In the genomic region with DNA sequence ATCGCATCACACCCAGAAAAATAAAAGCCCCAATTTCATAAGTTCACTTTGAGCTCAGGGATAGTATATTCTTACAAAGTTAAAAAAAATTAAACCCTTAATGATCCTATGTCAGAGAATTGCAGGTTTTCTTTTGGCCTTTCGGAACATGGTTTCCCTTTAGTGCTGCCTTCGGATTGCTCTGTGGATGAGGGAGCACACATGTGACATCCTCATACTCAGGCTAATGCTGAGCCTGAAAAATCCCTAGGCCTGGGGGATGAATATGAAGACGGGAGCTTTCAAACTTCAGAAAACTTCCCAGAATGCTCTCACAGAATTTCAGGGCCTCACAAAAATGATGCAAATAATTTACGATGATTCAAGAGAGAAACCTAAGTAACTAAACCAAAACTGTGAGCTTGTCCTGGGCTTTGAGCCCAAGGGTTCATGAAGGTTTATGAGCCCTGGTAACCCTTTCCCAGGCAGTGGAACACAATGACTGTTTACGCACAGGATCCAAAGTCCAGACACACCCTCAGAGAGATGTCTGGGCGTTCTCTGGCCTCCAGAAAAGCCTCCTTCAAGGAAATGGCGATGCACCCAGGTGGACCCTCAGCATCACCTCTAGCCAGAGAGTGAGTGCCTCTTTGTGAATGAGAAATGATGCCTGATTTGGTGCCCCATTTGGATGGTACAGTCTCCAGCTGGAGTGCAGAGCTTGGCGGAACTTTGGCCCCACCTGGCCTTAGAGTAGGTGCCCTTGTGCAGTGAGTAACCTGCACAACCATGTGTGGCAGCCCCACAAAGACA, we compare ENCODE assay signal across 19 cellular contexts.
DNase-seq lines count a peak whose midpoint lies in the region; ATAC-seq and TF ChIP-seq lines count a peak whose summit lies in the region.
"Had no signal": no experiment of that assay in that cellular context is flagged by ENCODE, and none has a peak within 500 bp of the region (broad histone marks: within the 10 kb centered on the region; RNA-seq: fewer than 3 reads in every experiment).

No MANE protein-coding gene starts in this region.

- peak; percentile 85 to 93 (median 90) for ATAC-seq in right lobe of liver
- ATAC-seq: activated CD4-positive, alpha-beta T cell treated with anti-CD3 and anti-CD28 coated beads for 36 hours; lower lobe of right lung; upper lobe of right lung had no signal

- 53% methylated on average over 7 of the region's 9 CpGs for WGBS in right lobe of liver (ENCODE audit: insufficient coverage, low coverage, low lambda C conversion rate, missing lambda C conversion rate)
- 55 to 62% (median 57%) methylated on average over 9 of the region's 9 CpGs for WGBS in stomach, 5 donors

- intact Hi-C loops in Calu3 (cut with micrococcal nuclease; ENCODE audit: unreplicated experiment) = no loop called here
- intact Hi-C loops in right lobe of liver (cut with DNase I) = no loop called here
- intact Hi-C loops in stomach (cut with DNase I; ENCODE audit: low total_unique reads) = no loop called here

- H3K4me3 ChIP-seq in right lobe of liver (no peak overlapping the region), stomach (no peak overlapping the region), coronary artery (no peak overlapping the region)
- H3K4me3 ChIP-seq: cardiac muscle cell, heart right ventricle, lower lobe of right lung, upper lobe of right lung had no signal

- TF ChIP-seq EP300 in stomach (IDR thresholded peaks at IDR 0.05) = no peak

- H3K4me1 ChIP-seq in right lobe of liver = peaks cover 0 to 71% (median 29%) of the 10 kb centered on the region in 4 donors
- peaks cover 0 to 15% (median 3%) of the 10 kb centered on the region in 4 donors for H3K4me1 ChIP-seq in stomach
- H3K4me1 ChIP-seq: lower lobe of right lung, upper lobe of right lung had no signal

- CTCF ChIA-PET in Calu3 (lab: Charles Lee) = no interaction called here

- H3K27me3 Mint-ChIP-seq in Calu3 (ENCODE audit: unreplicated experiment) = no peaks in the 10 kb centered on the region
- H3K27me3 Mint-ChIP-seq: activated naive CD4-positive, alpha-beta T cell treated with anti-CD3 and anti-CD28 coated beads, Interleukin-2, amount 10 ng/mL, durations not matched to agents 7 days and 5 days had no signal

- no peaks in the 10 kb centered on the region for H3K9me3 ChIP-seq in right lobe of liver
- no peaks in the 10 kb centered on the region for H3K9me3 ChIP-seq in stomach
- H3K9me3 ChIP-seq: heart right ventricle, lower lobe of right lung, upper lobe of right lung had no signal

- no peaks in the 10 kb centered on the region for H3K36me3 Mint-ChIP-seq in Calu3 (ENCODE audit: insufficient read depth, unreplicated experiment)
- H3K36me3 Mint-ChIP-seq: activated naive CD4-positive, alpha-beta T cell treated with anti-CD3 and anti-CD28 coated beads, Interleukin-2, amount 10 ng/mL, durations not matched to agents 7 days and 5 days had no signal

- no peak overlapping the region for H3K27ac Mint-ChIP-seq in Calu3 (ENCODE audit: unreplicated experiment)
- H3K27ac Mint-ChIP-seq: activated CD4-positive, alpha-beta T cell treated with anti-CD3 and anti-CD28 coated beads for 36 hours; activated naive CD4-positive, alpha-beta T cell treated with anti-CD3 and anti-CD28 coated beads, Interleukin-2, amount 10 ng/mL, durations not matched to agents 7 days and 5 days; CD4-positive, alpha-beta T cell had no signal

- TF ChIP-seq CTCF in Calu3 (IDR thresholded peaks at IDR 0.05; ENCODE audit: unreplicated experiment) = no peak
- no peak for TF ChIP-seq CTCF in right lobe of liver (IDR thresholded peaks at IDR 0.05)
- no peak for TF ChIP-seq CTCF in stomach (IDR thresholded peaks at IDR 0.05)
- TF ChIP-seq CTCF in coronary artery (IDR thresholded peaks at IDR 0.05) = no peak

- DNase-seq in Calu3 = peak; percentile 19
- DNase-seq in caudate nucleus (lab: John Stamatoyannopoulos, UW) = no peak
- DNase-seq in right lobe of liver = peak; percentile 35 to 90 (median 73)
- DNase-seq in stomach = peak; percentile 35
- no peak for DNase-seq in OCI-M2 (lab: John Stamatoyannopoulos, UW; ENCODE audit: unreplicated experiment)
- no peak for DNase-seq in GM19238 (ENCODE audit: insufficient read length, low spot score)
- DNase-seq in coronary artery (ENCODE audit: low spot score) = no peak
- DNase-seq: activated CD4-positive, alpha-beta T cell treated with anti-CD3 and anti-CD28 coated beads for 36 hours; activated naive CD4-positive, alpha-beta T cell treated with anti-CD3 and anti-CD28 coated beads, Interleukin-2, amount 10 ng/mL, durations not matched to agents 7 days and 5 days; amygdala; CD4-positive, alpha-beta T cell; lower lobe of right lung; NCI-H187; OCI-M1; SIG-M5; stimulated activated CD4-positive, alpha-beta T cell treated with anti-CD3 and anti-CD28 coated beads, Interleukin-12 subunit alpha, Interleukin-12 subunit beta, amount 100 ng/mL, for 4 hours; upper lobe of right lung had no signal

- no TSS peak for BruUV-seq in Calu3 (replicated peaks; lab: Mats Ljungman, UMichigan)

- H3K4me1 Mint-ChIP-seq in Calu3 (ENCODE audit: low read depth, unreplicated experiment) = peaks cover 19% of the 10 kb centered on the region

- H3K36me3 ChIP-seq in right lobe of liver = no peaks in the 10 kb centered on the region
- peaks cover 0 to 13% (median 7%) of the 10 kb centered on the region in 4 donors for H3K36me3 ChIP-seq in stomach
- H3K36me3 ChIP-seq: cardiac muscle cell, lower lobe of right lung, upper lobe of right lung had no signal

- no peaks in the 10 kb centered on the region for H3K9me3 Mint-ChIP-seq in Calu3 (ENCODE audit: low read depth, unreplicated experiment)
- H3K9me3 Mint-ChIP-seq: activated naive CD4-positive, alpha-beta T cell treated with anti-CD3 and anti-CD28 coated beads, Interleukin-2, amount 10 ng/mL, durations not matched to agents 7 days and 5 days; CD4-positive, alpha-beta T cell had no signal

- TF ChIP-seq POLR2A in right lobe of liver (IDR thresholded peaks at IDR 0.05) (no peak), stomach (IDR thresholded peaks at IDR 0.05) (no peak)

- H3K27me3 ChIP-seq in right lobe of liver = no peaks in the 10 kb centered on the region
- no peaks in the 10 kb centered on the region for H3K27me3 ChIP-seq in stomach
- H3K27me3 ChIP-seq: cardiac muscle cell, heart right ventricle, upper lobe of right lung had no signal

- H3K27ac ChIP-seq in caudate nucleus (ENCODE audit: low read depth, low read length) (peak overlapping the region; percentile 13), right lobe of liver (peak overlapping the region; percentile 75 to 97 (median 89)), stomach (peak overlapping the region in 3 of 5 donors; percentile 3 to 51 (median 28)), coronary artery (no peak overlapping the region)
- H3K27ac ChIP-seq: cardiac muscle cell, lower lobe of right lung, upper lobe of right lung had no signal

- H3K4me3 Mint-ChIP-seq in Calu3 (ENCODE audit: low read depth, unreplicated experiment) = no peak overlapping the region
- H3K4me3 Mint-ChIP-seq: activated CD4-positive, alpha-beta T cell treated with anti-CD3 and anti-CD28 coated beads for 36 hours; activated naive CD4-positive, alpha-beta T cell treated with anti-CD3 and anti-CD28 coated beads, Interleukin-2, amount 10 ng/mL, durations not matched to agents 7 days and 5 days; CD4-positive, alpha-beta T cell had no signal

Comparison
In these comparisons a context has a peak if more than half of its experiments do, and no peak if none do; other contexts are left out.
1. DNase-seq: peak in Calu3 (single experiment), right lobe of liver (3 of 3) and stomach (single experiment); none in caudate nucleus (0 of 61), OCI-M2 (single experiment), GM19238 (single experiment) and coronary artery (single experiment).
2. H3K27ac ChIP-seq: peak in caudate nucleus (single experiment), right lobe of liver (3 of 3) and stomach (3 of 5); none in coronary artery (0 of 2).